In genomic region chr4:143225167-143225566, GRCh38 we compare ENCODE assay signal across 1 cellular context.
TF ChIP-seq lines count a peak whose summit lies in the region.

No MANE protein-coding gene starts in this region.

TF ChIP-seq in HepG2, 621 proteins besides CTCF, POLR2A, EP300 and RAD21 (continued from another document and continues in another):
- TF ChIP-seq ZBTB34 (CRISPR knock-in tag; IDR thresholded peaks at IDR 0.05), result peak; percentile 71; the same call in 1 of the 2 replicates
- TF ChIP-seq ZNF770 (CRISPR knock-in tag; IDR thresholded peaks at IDR 0.05), result no peak
- TF ChIP-seq FOSL1 (CRISPR knock-in tag; IDR thresholded peaks at IDR 0.05; ENCODE audit: borderline replicate concordance), result peak; percentile 45; the same call in 1 of the 2 replicates
- TF ChIP-seq PAF1 (CRISPR knock-in tag; IDR thresholded peaks at IDR 0.05), result no peak
- TF ChIP-seq TFDP1 (CRISPR knock-in tag; IDR thresholded peaks at IDR 0.05; ENCODE audit: borderline replicate concordance), result peak; percentile 81; the same call in 1 of the 2 replicates
- TF ChIP-seq HMGXB3 (CRISPR knock-in tag; IDR thresholded peaks at IDR 0.05; ENCODE audit: borderline replicate concordance), result peak; percentile 66; the same call in 1 of the 2 replicates
- TF ChIP-seq ZXDC (CRISPR knock-in tag; IDR thresholded peaks at IDR 0.05), result no peak
- no peak for TF ChIP-seq FOXM1 (CRISPR knock-in tag; IDR thresholded peaks at IDR 0.05)
- TF ChIP-seq DNMT1 (CRISPR knock-in tag; IDR thresholded peaks at IDR 0.05), result no peak
- peak; percentile 73; the same call in 1 of the 2 replicates for TF ChIP-seq CREM (IDR thresholded peaks at IDR 0.05)
- no peak for TF ChIP-seq CREM (CRISPR knock-in tag; IDR thresholded peaks at IDR 0.05)
- no peak for TF ChIP-seq ZNF773 (CRISPR knock-in tag; IDR thresholded peaks at IDR 0.05; ENCODE audit: borderline replicate concordance)
- TF ChIP-seq MED8 (CRISPR knock-in tag; IDR thresholded peaks at IDR 0.05; ENCODE audit: insufficient replicate concordance), result no peak
- no peak for TF ChIP-seq GMEB1 (CRISPR knock-in tag; IDR thresholded peaks at IDR 0.05; ENCODE audit: borderline replicate concordance)
- no peak for TF ChIP-seq PHF20 (CRISPR knock-in tag; IDR thresholded peaks at IDR 0.05)
- TF ChIP-seq NFE2 (CRISPR knock-in tag; IDR thresholded peaks at IDR 0.05), result no peak
- peak; percentile 56; the same call in 1 of the 2 replicates for TF ChIP-seq SP5 (CRISPR knock-in tag; IDR thresholded peaks at IDR 0.05; ENCODE audit: borderline replicate concordance, low read depth)
- no peak for TF ChIP-seq ZNF260 (CRISPR knock-in tag; IDR thresholded peaks at IDR 0.05; ENCODE audit: borderline replicate concordance, low read depth)
- no peak for TF ChIP-seq ZNF556 (CRISPR knock-in tag; IDR thresholded peaks at IDR 0.05; ENCODE audit: borderline replicate concordance)
- peak; percentile 72 for TF ChIP-seq SMAD3 (CRISPR knock-in tag; IDR thresholded peaks at IDR 0.05)
- peak; percentile 28; the same call in 1 of the 2 replicates for TF ChIP-seq TCF7 (IDR thresholded peaks at IDR 0.05; ENCODE audit: low read depth)
- TF ChIP-seq ZNF615 (CRISPR knock-in tag; IDR thresholded peaks at IDR 0.05; ENCODE audit: borderline replicate concordance), result no peak
- no peak for TF ChIP-seq MTERF4 (CRISPR knock-in tag; IDR thresholded peaks at IDR 0.05)
- peak; percentile 93 for TF ChIP-seq HOMEZ (CRISPR knock-in tag; IDR thresholded peaks at IDR 0.05; ENCODE audit: low read depth)
- peak; percentile 39; the same call in 1 of the 2 replicates for TF ChIP-seq ZNF264 (CRISPR knock-in tag; IDR thresholded peaks at IDR 0.05)
- TF ChIP-seq ZFAT (CRISPR knock-in tag; conservative IDR thresholded peaks at IDR 0.05), result no peak
- TF ChIP-seq HDAC1 (CRISPR knock-in tag; IDR thresholded peaks at IDR 0.05), result peak; percentile 37; the same call in 1 of the 2 replicates
- TF ChIP-seq ZBTB14 (CRISPR knock-in tag; IDR thresholded peaks at IDR 0.05), result no peak
- TF ChIP-seq ZNF607 (CRISPR knock-in tag; IDR thresholded peaks at IDR 0.05; ENCODE audit: borderline replicate concordance), result no peak
- no peak for TF ChIP-seq ZNF496 (CRISPR knock-in tag; IDR thresholded peaks at IDR 0.05; ENCODE audit: insufficient replicate concordance)
- no peak for TF ChIP-seq ZNF337 (CRISPR knock-in tag; IDR thresholded peaks at IDR 0.05; ENCODE audit: borderline replicate concordance, low read depth)
- peak; percentile 68 for TF ChIP-seq CBX5 (CRISPR knock-in tag; IDR thresholded peaks at IDR 0.05; ENCODE audit: borderline replicate concordance)
- TF ChIP-seq SRSF9 (IDR thresholded peaks at IDR 0.05; ENCODE audit: borderline replicate concordance, insufficient read depth, low read depth, low read length, poor library complexity, severe bottlenecking), result no peak
- TF ChIP-seq ZNF691 (CRISPR knock-in tag; IDR thresholded peaks at IDR 0.05; ENCODE audit: borderline replicate concordance, low read depth), result no peak
- no peak for TF ChIP-seq SMARCE1 (IDR thresholded peaks at IDR 0.05; ENCODE audit: borderline replicate concordance)
- no peak for TF ChIP-seq RFXANK (CRISPR knock-in tag; IDR thresholded peaks at IDR 0.05)
- TF ChIP-seq FOXK2 (IDR thresholded peaks at IDR 0.05), result 0 out of 2 replicates have a peak, but pooled peaks have one; percentile 48
- TF ChIP-seq FOSL2 (CRISPR knock-in tag; IDR thresholded peaks at IDR 0.05), result peak; percentile 89
- no peak for TF ChIP-seq ZZZ3 (CRISPR knock-in tag; IDR thresholded peaks at IDR 0.05; ENCODE audit: borderline replicate concordance)
- peak; percentile 71; the same call in 1 of the 2 replicates for TF ChIP-seq GATA4 (IDR thresholded peaks at IDR 0.05; ENCODE audit: borderline replicate concordance, low read depth)
- no peak for TF ChIP-seq ELF1 (CRISPR knock-in tag; IDR thresholded peaks at IDR 0.05)
- TF ChIP-seq TBX2 (CRISPR knock-in tag; IDR thresholded peaks at IDR 0.05; ENCODE audit: borderline replicate concordance), result peak; percentile 74
- 0 out of 2 replicates have a peak, but pooled peaks have one; percentile 24 for TF ChIP-seq ESRRA (CRISPR knock-in tag; IDR thresholded peaks at IDR 0.05; ENCODE audit: low read depth)
- no peak for TF ChIP-seq TBP (CRISPR knock-in tag; IDR thresholded peaks at IDR 0.05)
- no peak for TF ChIP-seq SYNCRIP (IDR thresholded peaks at IDR 0.05; ENCODE audit: insufficient read depth, low read depth, low read length)
